In the genomic region with DNA sequence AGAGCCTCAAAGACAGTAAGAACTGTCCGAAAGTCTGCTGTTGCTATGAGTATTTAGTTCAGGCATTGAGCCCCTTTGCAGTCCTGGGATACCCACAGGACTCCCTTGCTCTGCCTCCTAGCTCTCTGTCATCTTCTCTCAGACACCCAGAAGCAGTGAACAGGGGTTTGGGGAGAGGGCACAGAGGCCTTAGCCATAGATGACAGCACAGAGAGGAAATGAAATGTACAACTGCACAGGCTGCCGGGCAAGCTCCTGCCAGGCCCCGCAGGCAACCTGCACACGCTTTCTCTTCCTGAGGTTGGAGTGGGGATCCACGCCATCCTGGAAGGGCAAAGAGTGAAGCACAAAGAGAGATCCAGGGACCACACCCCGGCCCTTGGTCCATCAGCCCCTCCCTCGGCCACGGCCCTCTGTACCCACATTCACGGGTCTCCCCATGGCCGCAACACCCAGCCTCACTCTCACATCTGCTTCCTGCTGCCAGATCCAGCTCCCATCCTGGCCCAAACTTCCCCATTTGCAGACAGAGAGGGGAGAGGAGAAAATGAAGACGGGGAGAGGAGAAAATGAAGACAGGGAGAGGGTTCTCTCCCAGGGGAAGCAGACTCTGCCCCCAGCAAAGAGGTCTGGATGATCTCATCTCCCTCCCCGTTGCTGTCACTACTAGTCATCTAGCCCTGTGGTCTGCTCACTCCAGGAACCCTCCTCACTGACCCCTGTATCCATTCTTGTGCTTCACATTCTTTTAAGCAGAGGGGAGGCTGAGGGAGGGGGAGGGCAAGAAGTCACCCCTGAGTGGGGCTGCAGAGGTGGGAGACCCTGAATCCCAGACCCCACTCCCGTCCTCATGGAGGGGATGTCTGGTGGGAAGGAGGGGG, we compare ENCODE assay signal across 12 cellular contexts. TPM values are rescaled to one million over a fixed set of nuclear protein-coding genes. Genes with fewer than 3 reads are reported as not detected.
DNase-seq lines count a peak whose midpoint lies in the region; ATAC-seq and TF ChIP-seq lines count a peak whose summit lies in the region.
"Had no signal": no experiment of that assay in that cellular context is flagged by ENCODE, and none has a peak within 500 bp of the region (broad histone marks: within the 10 kb centered on the region; RNA-seq: fewer than 3 reads in every experiment).

No MANE protein-coding gene starts in this region.

- TF ChIP-seq CTCF in choroid plexus epithelial cell (conservative IDR thresholded peaks at IDR 0.05; ENCODE audit: low read depth, low read length) (no peak), GM10248 (IDR thresholded peaks at IDR 0.05; ENCODE audit: control extremely low read depth, extremely low read depth, low read depth, missing control alignments) (no peak)

- peak overlapping the region; percentile 1 for H3K9ac ChIP-seq in NT2/D1 (ENCODE audit: insufficient read length, low read depth)

- H3K27ac Mint-ChIP-seq in activated CD8-positive, alpha-beta memory T cell treated with anti-CD3 and anti-CD28 coated beads, Interleukin-2, amount 10 ng/mL, durations not matched to agents 7 days and 5 days = peak overlapping the region; percentile 55

- H3K4me1 Mint-ChIP-seq in activated CD8-positive, alpha-beta memory T cell treated with anti-CD3 and anti-CD28 coated beads, Interleukin-2, amount 10 ng/mL, durations not matched to agents 7 days and 5 days = peaks cover 2% of the 10 kb centered on the region

- H3K27me3 Mint-ChIP-seq in activated CD8-positive, alpha-beta memory T cell treated with anti-CD3 and anti-CD28 coated beads, Interleukin-2, amount 10 ng/mL, durations not matched to agents 7 days and 5 days = no peaks in the 10 kb centered on the region

- no peaks in the 10 kb centered on the region for H3K9me3 Mint-ChIP-seq in activated CD8-positive, alpha-beta memory T cell treated with anti-CD3 and anti-CD28 coated beads, Interleukin-2, amount 10 ng/mL, durations not matched to agents 7 days and 5 days (ENCODE audit: low read depth)

- POLR2A ChIA-PET in GM10248 (lab: Yijun Ruan, JAX) = no interaction called here

- no peaks in the 10 kb centered on the region for H3K36me3 ChIP-seq in NT2/D1 (ENCODE audit: insufficient read depth, insufficient read length, low read length)

- H3K36me3 Mint-ChIP-seq in activated CD8-positive, alpha-beta memory T cell treated with anti-CD3 and anti-CD28 coated beads, Interleukin-2, amount 10 ng/mL, durations not matched to agents 7 days and 5 days = peaks cover 40% of the 10 kb centered on the region

- H3K4me3 Mint-ChIP-seq in activated CD8-positive, alpha-beta memory T cell treated with anti-CD3 and anti-CD28 coated beads, Interleukin-2, amount 10 ng/mL, durations not matched to agents 7 days and 5 days = no peak overlapping the region

- H3K4me1 ChIP-seq in NT2/D1 (ENCODE audit: insufficient read depth, insufficient read length) = peaks cover 28% of the 10 kb centered on the region

- CTCF ChIA-PET in activated CD8-positive, alpha-beta memory T cell treated with anti-CD3 and anti-CD28 coated beads, Interleukin-2, amount 10 ng/mL, durations not matched to agents 7 days and 5 days (lab: Charles Lee) = no interaction called here
- CTCF ChIA-PET in GM10248 (lab: Yijun Ruan, JAX) = interaction anchor here (1.5 to 1.7 kb wide), 2 partner anchors 11 to 42 kb away, joined by 4 to 5 read pairs; no protein-coding TSS in a partner anchor

- H3K4me3 ChIP-seq in NT2/D1 (ENCODE audit: insufficient read length, low read depth) (no peak overlapping the region), choroid plexus epithelial cell (ENCODE audit: low read depth, low read length) (no peak overlapping the region)

- H3K9me3 ChIP-seq in NT2/D1 (ENCODE audit: insufficient read depth, low read length) = 0 out of 2 replicates have a peak, but pooled peaks cover 3% of the 10 kb centered on the region

- ATAC-seq in activated CD8-positive, alpha-beta memory T cell treated with anti-CD3 and anti-CD28 coated beads, Interleukin-2, amount 10 ng/mL, durations not matched to agents 7 days and 5 days = no peak
- ATAC-seq in GM21717 (IDR thresholded peaks at IDR 0.05; ENCODE audit: unreplicated experiment) = no peak

- peaks cover 15% of the 10 kb centered on the region for H3K27me3 ChIP-seq in NT2/D1 (ENCODE audit: insufficient read depth, insufficient read length)

- DNase-seq in activated CD8-positive, alpha-beta memory T cell treated with anti-CD3 and anti-CD28 coated beads, Interleukin-2, amount 10 ng/mL, durations not matched to agents 7 days and 5 days = no peak
- no peak for DNase-seq in activated CD8-positive, alpha-beta memory T cell treated with anti-CD3 and anti-CD28 coated beads for 24 hours
- DNase-seq in NT2/D1 (ENCODE audit: low read depth, low spot score) = peak; percentile 39
- peak; percentile 62 for DNase-seq in choroid plexus epithelial cell (ENCODE audit: low read depth)
- DNase-seq in smooth muscle cell of the brain vasculature (ENCODE audit: low read depth, low spot score) = peak; percentile 31
- no peak for DNase-seq in GM10248 (ENCODE audit: extremely low spot score)
- DNase-seq in NCI-H526 treated with DMSO at 0.1 percent for 48 hours (lab: John Stamatoyannopoulos, UW) = no peak
- DNase-seq: activated effector memory CD4-positive, alpha-beta T cell treated with Interleukin-2 at 50 U/mL for 16 hours; effector CD4-positive, alpha-beta T cell; midbrain; NCI-H1417 had no signal

RNA-seq across cellular contexts. Expression of a gene that starts 40.7 kb away (rescaled TPM):
- 100 to 1,000 TPM; 152 to 181 TPM for total RNA-seq in activated CD8-positive, alpha-beta memory T cell treated with anti-CD3 and anti-CD28 coated beads, Interleukin-2, amount 10 ng/mL, durations not matched to agents 7 days and 5 days

Comparison
In these comparisons a context has a peak if more than half of its experiments do, and no peak if none do; other contexts are left out.
1. DNase-seq: peak in NT2/D1 (single experiment), choroid plexus epithelial cell (single experiment) and smooth muscle cell of the brain vasculature (single experiment); none in activated CD8-positive, alpha-beta memory T cell treated with anti-CD3 and anti-CD28 coated beads, Interleukin-2, amount 10 ng/mL, durations not matched to agents 7 days and 5 days (single experiment), activated CD8-positive, alpha-beta memory T cell treated with anti-CD3 and anti-CD28 coated beads for 24 hours (single experiment), GM10248 (single experiment) and NCI-H526 treated with DMSO at 0.1 percent for 48 hours (single experiment).